Comparison of ENCODE assay signal across 8 cellular contexts in genomic region chr1:149886396-149887195, GRCh38. TPM values are rescaled to one million over a fixed set of nuclear protein-coding genes. Genes with fewer than 3 reads are reported as not detected.
A peak's percentile ranks its signal among the peaks of the same experiment; 100 is the strongest.
DNase-seq lines count a peak whose midpoint lies in the region; ATAC-seq and TF ChIP-seq lines count a peak whose summit lies in the region.

No MANE protein-coding gene starts in this region.

- no peak overlapping the region for H3K27ac Mint-ChIP-seq in Calu3 (ENCODE audit: unreplicated experiment)

- no peaks in the 10 kb centered on the region for H3K27me3 Mint-ChIP-seq in Calu3 (ENCODE audit: unreplicated experiment)

- ATAC-seq in GM21447 (IDR thresholded peaks at IDR 0.05; ENCODE audit: unreplicated experiment), result peak; percentile 49

- no peaks in the 10 kb centered on the region for H3K4me1 Mint-ChIP-seq in Calu3 (ENCODE audit: low read depth, unreplicated experiment)

- H3K9me3 Mint-ChIP-seq in Calu3 (ENCODE audit: low read depth, unreplicated experiment), result no peaks in the 10 kb centered on the region

- DNase-seq in Calu3, result peak; percentile 89
- peak; percentile 99 for DNase-seq in NT2/D1 (ENCODE audit: low read depth, low spot score)
- peak; percentile 68 for DNase-seq in activated CD8-positive, alpha-beta memory T cell treated with anti-CD3 and anti-CD28 coated beads, Interleukin-2, amount 50 U/mL, for 24 hours (ENCODE audit: extremely low read depth)
- peak; percentile 64 for DNase-seq in epidermal melanocyte (ENCODE audit: insufficient read length, low spot score)
- peak; percentile 99 for DNase-seq in midbrain (lab: John Stamatoyannopoulos, UW)
- DNase-seq in stimulated activated CD8-positive, alpha-beta memory T cell treated with anti-CD3 and anti-CD28 coated beads, Interleukin-15, amount 100 ng/mL, for 48 hours (ENCODE audit: low read depth in 2 of 2), result peak; percentile 73 to 78

- H3K4me3 ChIP-seq in HUES48 (ENCODE audit: low read depth, low read length), result peak overlapping the region; percentile 82
- H3K4me3 ChIP-seq in NT2/D1 (ENCODE audit: insufficient read length, low read depth), result peak overlapping the region; percentile 64

- no peak overlapping the region for H3K4me3 Mint-ChIP-seq in Calu3 (ENCODE audit: low read depth, unreplicated experiment)

- H3K9ac ChIP-seq in HUES48 (ENCODE audit: low read depth, low read length) (peak overlapping the region; percentile 98), NT2/D1 (ENCODE audit: insufficient read length, low read depth) (peak overlapping the region; percentile 97)

- H3K4me1 ChIP-seq in HUES48 (ENCODE audit: control insufficient read depth, insufficient read depth, low read length) (peaks cover 19% of the 10 kb centered on the region), NT2/D1 (ENCODE audit: insufficient read depth, insufficient read length) (no peaks in the 10 kb centered on the region)

- CTCF ChIA-PET in Calu3 (lab: Charles Lee), result interaction anchor here (0.9 to 1.3 kb wide), 2 partner anchors 43 to 51 kb away, joined by 3 read pairs; no protein-coding TSS in a partner anchor

- no peaks in the 10 kb centered on the region for H3K9me3 ChIP-seq in HUES48 (ENCODE audit: control insufficient read depth, insufficient read depth, low read length)
- no peaks in the 10 kb centered on the region for H3K9me3 ChIP-seq in NT2/D1 (ENCODE audit: insufficient read depth, low read length)

- H3K27ac ChIP-seq in HUES48 (ENCODE audit: low read depth, low read length), result peak overlapping the region; percentile 99

- no peaks in the 10 kb centered on the region for H3K36me3 Mint-ChIP-seq in Calu3 (ENCODE audit: insufficient read depth, unreplicated experiment)

- no peaks in the 10 kb centered on the region for H3K27me3 ChIP-seq in HUES48 (ENCODE audit: control insufficient read depth, insufficient read depth, low read length)
- no peaks in the 10 kb centered on the region for H3K27me3 ChIP-seq in NT2/D1 (ENCODE audit: insufficient read depth, insufficient read length)

- H3K36me3 ChIP-seq in HUES48 (ENCODE audit: control insufficient read depth, insufficient read depth, low read length), result no peaks in the 10 kb centered on the region
- no peaks in the 10 kb centered on the region for H3K36me3 ChIP-seq in NT2/D1 (ENCODE audit: insufficient read depth, insufficient read length, low read length)

- no peak for TF ChIP-seq CTCF in Calu3 (IDR thresholded peaks at IDR 0.05; ENCODE audit: unreplicated experiment)

- intact Hi-C loops in Calu3 (cut with micrococcal nuclease; ENCODE audit: unreplicated experiment), result no loop called here

- BruUV-seq in Calu3 (replicated peaks; lab: Mats Ljungman, UMichigan), result TSS peak; percentile 99

RNA-seq across cellular contexts. Expression of gene BOLA1, which starts 12.8 kb away (rescaled TPM):
- 13.5 and 15.5 TPM in 2 replicates for total RNA-seq in Calu3 (2022)

RNA-seq across cellular contexts. Expression of gene SV2A, which starts 31.0 kb away (rescaled TPM):
- total RNA-seq in Calu3 (2022), result 0.12 and 0.32 TPM in 2 replicates

RNA-seq across cellular contexts. Expression of gene SF3B4, which starts 41.0 kb away (rescaled TPM):
- 167 and 188 TPM in 2 replicates for total RNA-seq in Calu3 (2022)

RNA-seq across cellular contexts. Expression of gene MTMR11, which starts 50.1 kb away (rescaled TPM):
- total RNA-seq in Calu3 (2022), result 32.3 and 35.7 TPM in 2 replicates

Comparison
In these comparisons a context has a peak if more than half of its experiments do, and no peak if none do; other contexts are left out.
1. Peak in every context shown above with its lines: DNase-seq, ATAC-seq, H3K4me3 ChIP-seq and H3K27ac ChIP-seq.